In genomic region chr20:48722737-48723191, GRCh38 we compare ENCODE assay signal across 8 cellular contexts.
DNase-seq lines count a peak whose midpoint lies in the region; ATAC-seq, FAIRE-seq and TF ChIP-seq lines count a peak whose summit lies in the region.

No MANE protein-coding gene starts in this region.

- H3K27ac ChIP-seq in GM23338 (ENCODE audit: low read depth), result no peak overlapping the region
- peak overlapping the region; percentile 25; the same call in 1 of the 2 replicates for H3K27ac ChIP-seq in SK-N-MC
- H3K27ac ChIP-seq in spleen, result peak overlapping the region; percentile 16 to 85 (median 82)
- no peak overlapping the region for H3K27ac ChIP-seq in PC-9

- FAIRE-seq in D721Med (lab: Jason Lieb, UNC), result no peak

- POLR2A ChIA-PET in WTC11 (lab: Charles Lee) (no interaction called here), PC-9 (lab: Charles Lee; ENCODE audit: unreplicated experiment) (no interaction called here)

- H2AFZ ChIP-seq in GM23338, result no peak overlapping the region
- no peak overlapping the region for H2AFZ ChIP-seq in PC-9

- H3K36me3 ChIP-seq in GM23338 (ENCODE audit: insufficient read depth) (no peaks in the 10 kb centered on the region), SK-N-MC (ENCODE audit: insufficient read depth, low read length) (peaks cover 75% of the 10 kb centered on the region), spleen (peaks cover 0 to 75% (median 20%) of the 10 kb centered on the region in 6 donors), PC-9 (ENCODE audit: low read depth) (no peaks in the 10 kb centered on the region)

- H3K27me3 Mint-ChIP-seq in GM23338 (ENCODE audit: insufficient read depth, low read depth, poor library complexity), result peaks cover 5% of the 10 kb centered on the region
- H3K27me3 Mint-ChIP-seq in WTC11 (ENCODE audit: low read depth), result no peaks in the 10 kb centered on the region; the same call in 1 of the 2 replicates

- no peaks in the 10 kb centered on the region for H3K9me3 ChIP-seq in SK-N-MC (ENCODE audit: low read depth, low read length)
- no peaks in the 10 kb centered on the region for H3K9me3 ChIP-seq in spleen
- no peaks in the 10 kb centered on the region for H3K9me3 ChIP-seq in PC-9 (ENCODE audit: insufficient read depth, low read depth)

- no peak overlapping the region for H3K9ac ChIP-seq in SK-N-MC (ENCODE audit: insufficient read length)

- CTCF ChIA-PET in WTC11 (lab: Charles Lee), result interaction anchor here (0.8 to 1.1 kb wide), 2 partner anchors 24 to 66 kb away, joined by 3 to 6 read pairs; no protein-coding TSS in a partner anchor
- CTCF ChIA-PET in PC-9 (lab: Charles Lee), result no interaction called here

- no peak for TF ChIP-seq CTCF in GM23338 (conservative IDR thresholded peaks at IDR 0.05; ENCODE audit: low read depth in 2 of 2)
- peak in 2 of 11 experiments; percentile 5 to 7 for TF ChIP-seq CTCF in spleen (IDR thresholded peaks at IDR 0.05 in 8 of 11, conservative IDR thresholded peaks at IDR 0.05 in 3 of 11)
- no peak for TF ChIP-seq CTCF in WTC11 (IDR thresholded peaks at IDR 0.05)
- TF ChIP-seq CTCF in PC-9 (conservative IDR thresholded peaks at IDR 0.05), result no peak
- no peak for TF ChIP-seq CTCF in D721Med (IDR thresholded peaks at IDR 0.05; ENCODE audit: insufficient read depth, missing control alignments)

- H3K4me1 ChIP-seq in GM23338 (ENCODE audit: insufficient read depth) (peaks cover 5% of the 10 kb centered on the region; the same call in 1 of the 2 replicates), spleen (peaks cover 54 to 97% (median 76%) of the 10 kb centered on the region in 6 donors), PC-9 (replicated peaks; ENCODE audit: insufficient read depth) (peaks cover 6% of the 10 kb centered on the region; the same call in 1 of the 2 replicates)

- intact Hi-C loops in spleen (cut with DNase I; ENCODE audit: low total_unique reads) (no loop called here), PC-9 (cut with micrococcal nuclease; ENCODE audit: unreplicated experiment) (no loop called here)

- no peaks in the 10 kb centered on the region for H3F3A ChIP-seq in GM23338 (replicated peaks; ENCODE audit: low read depth)
- H3F3A ChIP-seq in PC-9 (ENCODE audit: insufficient read depth, low read depth), result no peaks in the 10 kb centered on the region

- H3K4me3 ChIP-seq in GM23338, result no peak overlapping the region
- H3K4me3 ChIP-seq in SK-N-MC, result no peak overlapping the region
- H3K4me3 ChIP-seq in spleen, result peak overlapping the region in 2 of 8 donors; percentile 8 to 49
- no peak overlapping the region for H3K4me3 ChIP-seq in PC-9

- H3K79me2 ChIP-seq in GM23338 (replicated peaks; ENCODE audit: insufficient read depth), result no peaks in the 10 kb centered on the region
- H3K79me2 ChIP-seq in PC-9 (ENCODE audit: low read depth), result no peaks in the 10 kb centered on the region

- DNase-seq in GM23338 (ENCODE audit: low spot score) (peak; percentile 18), SK-N-MC (ENCODE audit: low read depth, low spot score) (no peak), fibroblast of the conjunctiva (ENCODE audit: low read depth) (peak; percentile 18), spleen (peak; percentile 83), WTC11 (ENCODE audit: low spot score) (no peak), PC-9 (no peak), D721Med (ENCODE audit: insufficient read length, low spot score) (no peak)

- H3K27ac Mint-ChIP-seq in GM23338 (0 out of 2 replicates have a peak overlapping the region, but pooled peaks have one; percentile 18), WTC11 (no peak overlapping the region)

- BruUV-seq in PC-9 (replicated peaks; lab: Mats Ljungman, UMichigan), result no TSS peak

- H3K9me3 Mint-ChIP-seq in GM23338 (no peaks in the 10 kb centered on the region; the same call in 2 of the 3 replicates), WTC11 (peaks cover 6% of the 10 kb centered on the region)

- H3K4me1 Mint-ChIP-seq in GM23338 (peaks cover 19% of the 10 kb centered on the region), WTC11 (peaks cover 12% of the 10 kb centered on the region)

- H3K4me2 ChIP-seq in GM23338 (no peak overlapping the region), PC-9 (no peak overlapping the region)

- no peaks in the 10 kb centered on the region for H3K27me3 ChIP-seq in GM23338 (ENCODE audit: insufficient read depth)
- H3K27me3 ChIP-seq in spleen (replicated peaks in 1 of 7), result no peaks in the 10 kb centered on the region
- H3K27me3 ChIP-seq in PC-9 (ENCODE audit: insufficient read depth, low read depth), result no peaks in the 10 kb centered on the region

- ATAC-seq in GM23338 (no peak; the same call in 2 of the 3 replicates), HG02610 (IDR thresholded peaks at IDR 0.05; ENCODE audit: unreplicated experiment) (no peak), WTC11 (no peak)

- H3K36me3 Mint-ChIP-seq in GM23338 (ENCODE audit: low read depth) (peaks cover 9% of the 10 kb centered on the region), WTC11 (peaks cover 9% of the 10 kb centered on the region)

- H3K9me2 ChIP-seq in GM23338 (ENCODE audit: insufficient read depth) (no peaks in the 10 kb centered on the region), PC-9 (ENCODE audit: insufficient read depth) (no peaks in the 10 kb centered on the region)

- no peak for TF ChIP-seq POLR2A in spleen (IDR thresholded peaks at IDR 0.05)

- H3K4me3 Mint-ChIP-seq in GM23338, result no peak overlapping the region
- H3K4me3 Mint-ChIP-seq in WTC11, result no peak overlapping the region

- 33 to 60% (median 49%) methylated on average over 8 of the region's 8 CpGs for WGBS in spleen, 5 donors

- no peaks in the 10 kb centered on the region for H4K20me1 ChIP-seq in GM23338 (replicated peaks; ENCODE audit: insufficient read depth)
- H4K20me1 ChIP-seq in PC-9 (ENCODE audit: insufficient read depth), result no peaks in the 10 kb centered on the region

TF ChIP-seq in GM23338, 12 proteins besides CTCF, POLR2A, EP300 and RAD21 (continues in another document):
- TF ChIP-seq CREB1 (CRISPR knock-in tag; IDR thresholded peaks at IDR 0.05; ENCODE audit: low read depth) (no peak), EZH2phosphoT487 (IDR thresholded peaks at IDR 0.05; ENCODE audit: unreplicated experiment) (no peak), POLR2AphosphoS5 (IDR thresholded peaks at IDR 0.05; ENCODE audit: low read depth) (no peak), REST (IDR thresholded peaks at IDR 0.05; ENCODE audit: unreplicated experiment) (no peak)

TF ChIP-seq in WTC11, 78 proteins besides CTCF, POLR2A, EP300 and RAD21 (continues in another document):
- TF ChIP-seq HMGXB4 (CRISPR knock-in tag; IDR thresholded peaks at IDR 0.05) (no peak), GABPB1 (CRISPR knock-in tag; IDR thresholded peaks at IDR 0.05) (no peak), MAX (CRISPR knock-in tag; IDR thresholded peaks at IDR 0.05) (no peak), ZNF425 (CRISPR knock-in tag; conservative IDR thresholded peaks at IDR 0.05) (no peak), ZNF396 (CRISPR knock-in tag; IDR thresholded peaks at IDR 0.05; ENCODE audit: borderline replicate concordance) (no peak), CREM (CRISPR knock-in tag; IDR thresholded peaks at IDR 0.05) (no peak), ZMAT4 (CRISPR knock-in tag; IDR thresholded peaks at IDR 0.05) (no peak)

Comparison
In these comparisons a context has a peak if more than half of its experiments do, and no peak if none do; other contexts are left out.
1. DNase-seq: peak in GM23338 (single experiment), fibroblast of the conjunctiva (single experiment) and spleen (single experiment); none in SK-N-MC (single experiment), WTC11 (single experiment), PC-9 (0 of 2) and D721Med (single experiment).
2. H3K27ac ChIP-seq: peak in SK-N-MC (single experiment) and spleen (8 of 8); none in GM23338 (single experiment) and PC-9 (single experiment).